Comparison of ENCODE assay signal across 1 cellular context in genomic region chr7:8035190-8035589, GRCh38.
TF ChIP-seq lines count a peak whose summit lies in the region.

No MANE protein-coding gene starts in this region.

TF ChIP-seq in GM12878, 131 proteins besides CTCF, POLR2A, EP300 and RAD21:
- TF ChIP-seq MXI1 (IDR thresholded peaks at IDR 0.05; ENCODE audit: low read depth, low read length) (no peak), POLR2AphosphoS5 (IDR thresholded peaks at IDR 0.05; ENCODE audit: low read length) (peak; percentile 11)
